Comparison of ENCODE assay signal across 9 cellular contexts in genomic region chr13:60019119-60019993, GRCh38.
A peak's percentile ranks its signal among the peaks of the same experiment; 100 is the strongest.
DNase-seq lines count a peak whose midpoint lies in the region; ATAC-seq and TF ChIP-seq lines count a peak whose summit lies in the region.
"Had no signal": no experiment of that assay in that cellular context is flagged by ENCODE, and none has a peak within 500 bp of the region (broad histone marks: within the 10 kb centered on the region; RNA-seq: fewer than 3 reads in every experiment).

No MANE protein-coding gene starts in this region.

- ATAC-seq in GM18870 (IDR thresholded peaks at IDR 0.05; ENCODE audit: unreplicated experiment) (peak; percentile 82), HG02852 (IDR thresholded peaks at IDR 0.05; ENCODE audit: unreplicated experiment) (peak; percentile 84)
- ATAC-seq: HCT116 had no signal

- H3K4me1 Mint-ChIP-seq in endodermal cell, result peaks cover 4% of the 10 kb centered on the region

- peaks cover 0 to 6% (median 4%) of the 10 kb centered on the region in 4 donors for H3K4me1 ChIP-seq in liver (ENCODE audit: control insufficient read depth in 4 of 4, insufficient read depth in 4 of 4, low read length in 3 of 4)
- H3K4me1 ChIP-seq in endodermal cell (ENCODE audit: control insufficient read depth, insufficient read depth, low read length), result no peaks in the 10 kb centered on the region

- H3K9me3 ChIP-seq in liver (ENCODE audit: control insufficient read depth in 4 of 4, low read length in 3 of 4) (no peaks in the 10 kb centered on the region), endodermal cell (ENCODE audit: control insufficient read depth, low read length) (no peaks in the 10 kb centered on the region)

- H3K27ac ChIP-seq in liver (ENCODE audit: low read depth in 1 of 2, low read length in 2 of 2) (peak overlapping the region in 1 of 2 donors; percentile 43), endodermal cell (ENCODE audit: low read depth, low read length) (no peak overlapping the region)

- no peaks in the 10 kb centered on the region for H3K27me3 Mint-ChIP-seq in endodermal cell (ENCODE audit: insufficient read depth)

- no peak overlapping the region for H3K27ac Mint-ChIP-seq in endodermal cell

- H3K4me3 Mint-ChIP-seq in endodermal cell, result no peak overlapping the region

- 30% methylated on average over 6 of the region's 6 CpGs for WGBS in liver
- WGBS in endodermal cell (ENCODE audit: insufficient coverage in 1 of 2, insufficient read length in 1 of 2), 2 experiments, result 89 to 100% methylated on average over 3 to 5 of the region's 6 CpGs

- peaks cover 2% of the 10 kb centered on the region for H3K36me3 Mint-ChIP-seq in endodermal cell (ENCODE audit: low read depth)

- DNase-seq in NOMO-1 treated with dmso at 0.1 percent for 144 hours (lab: John Stamatoyannopoulos, UW; ENCODE audit: unreplicated experiment) (peak; percentile 36), LoVo (ENCODE audit: low spot score) (no peak), endodermal cell (no peak), GF-D8 (lab: John Stamatoyannopoulos, UW) (no peak), NCI-H345 treated with DMSO at 0.1 percent for 48 hours (lab: John Stamatoyannopoulos, UW; ENCODE audit: unreplicated experiment) (no peak)

- no peaks in the 10 kb centered on the region for H3K36me3 ChIP-seq in liver (ENCODE audit: control insufficient read depth in 4 of 4, insufficient read depth in 3 of 4, low read depth in 1 of 4, low read length in 3 of 4)
- peaks cover 49% of the 10 kb centered on the region for H3K36me3 ChIP-seq in endodermal cell (ENCODE audit: control insufficient read depth, insufficient read depth, low read length)

- H3K9ac ChIP-seq in liver (ENCODE audit: low read depth in 1 of 2, low read length in 2 of 2), result peak overlapping the region in 1 of 2 donors; percentile 34
- no peak overlapping the region for H3K9ac ChIP-seq in endodermal cell (ENCODE audit: extremely low read depth, low read length, poor library complexity, severe bottlenecking)

- H3K9me3 Mint-ChIP-seq in endodermal cell, result no peaks in the 10 kb centered on the region

- H3K4me3 ChIP-seq in liver (ENCODE audit: low read depth in 1 of 3, low read length in 3 of 3) (peak overlapping the region in 1 of 3 donors; percentile 15), endodermal cell (ENCODE audit: low read length) (no peak overlapping the region)

- H3K27me3 ChIP-seq in liver (ENCODE audit: control insufficient read depth in 4 of 4, insufficient read depth in 4 of 4, low read length in 3 of 4), result no peaks in the 10 kb centered on the region
- no peaks in the 10 kb centered on the region for H3K27me3 ChIP-seq in endodermal cell (ENCODE audit: control insufficient read depth, insufficient read depth, low read length, poor library complexity, severe bottlenecking)

- no peak for TF ChIP-seq CTCF in liver (IDR thresholded peaks at IDR 0.05; ENCODE audit: low read depth, low read length, missing input control)
- TF ChIP-seq CTCF in endodermal cell (conservative IDR thresholded peaks at IDR 0.05), result no peak

- no peak for TF ChIP-seq RAD21 in liver (IDR thresholded peaks at IDR 0.05)

TF ChIP-seq in liver, 16 proteins besides CTCF, POLR2A, EP300 and RAD21:
- TF ChIP-seq SP1 (IDR thresholded peaks at IDR 0.05), result peak; percentile 15
- no peak for TF ChIP-seq ZBTB33 (IDR thresholded peaks at IDR 0.05)
- peak; percentile 24 for TF ChIP-seq YY1 (IDR thresholded peaks at IDR 0.05)
- no peak for TF ChIP-seq JUND (IDR thresholded peaks at IDR 0.05)
- TF ChIP-seq HNF4A (conservative IDR thresholded peaks at IDR 0.05), result peak; percentile 35 to 39
- TF ChIP-seq RXRA (IDR thresholded peaks at IDR 0.05), result peak in 1 of 2 donors; percentile 18
- no peak for TF ChIP-seq ATF3 (IDR thresholded peaks at IDR 0.05)
- TF ChIP-seq FOXA2 (IDR thresholded peaks at IDR 0.05), result peak; percentile 31
